In the genomic region with DNA sequence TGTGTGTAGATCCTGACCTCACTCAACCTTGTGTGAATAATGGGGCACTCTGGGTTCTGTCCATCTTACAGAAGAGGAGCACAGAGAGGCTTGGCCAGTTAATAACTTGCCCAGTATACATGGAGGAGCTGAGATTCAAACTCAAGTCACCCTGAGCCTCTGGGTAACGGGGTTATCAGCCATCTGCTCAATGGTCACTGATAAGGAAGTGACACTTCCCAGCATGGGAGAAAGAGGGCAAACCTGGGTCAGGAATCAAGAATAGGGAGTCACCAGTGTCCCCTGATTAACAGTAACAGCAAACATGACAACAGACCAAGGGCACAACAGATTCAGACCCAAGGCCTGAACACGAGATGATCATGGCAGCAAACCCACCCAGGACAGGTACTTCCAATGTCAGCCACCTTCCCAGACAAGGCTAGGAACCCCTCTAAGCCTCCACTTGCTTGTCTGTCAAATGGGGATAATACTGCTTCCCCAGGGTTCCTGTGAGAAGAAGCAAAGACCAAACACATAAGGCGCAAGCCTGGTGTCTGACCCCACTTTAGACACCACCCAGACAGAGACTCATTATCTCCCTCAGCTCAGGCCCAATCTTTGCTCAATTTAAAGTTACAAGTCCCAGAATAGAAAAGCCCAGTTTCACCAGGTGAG, we compare ENCODE assay signal across 16 cellular contexts. TPM values are rescaled to one million over a fixed set of nuclear protein-coding genes. Genes with fewer than 3 reads are reported as not detected.
A peak's percentile ranks its signal among the peaks of the same experiment; 100 is the strongest.
DNase-seq lines count a peak whose midpoint lies in the region; ATAC-seq and TF ChIP-seq lines count a peak whose summit lies in the region.
"Had no signal": no experiment of that assay in that cellular context is flagged by ENCODE, and none has a peak within 500 bp of the region (broad histone marks: within the 10 kb centered on the region; RNA-seq: fewer than 3 reads in every experiment).

No MANE protein-coding gene starts in this region.

- intact Hi-C loops in left ventricle myocardium inferior (cut with micrococcal nuclease) = no loop called here
- intact Hi-C loops in colonic mucosa (cut with DNase I) = no loop called here
- intact Hi-C loops in ovary (cut with DNase I) = loop anchor here in 1 of 4 donors (5.0 kb wide), 1 partner anchor 33 kb away; no protein-coding TSS in a partner anchor

- H3K27ac ChIP-seq in left ventricle myocardium inferior (replicated peaks) (peak overlapping the region; percentile 93), right atrium auricular region (peak overlapping the region in 1 of 2 donors; percentile 76), colonic mucosa (peak overlapping the region; percentile 78), ovary (no peak overlapping the region)
- H3K27ac ChIP-seq: neutrophil had no signal

- peaks cover 14% of the 10 kb centered on the region for H3K27me3 Mint-ChIP-seq in nephron (ENCODE audit: low read depth)

- peak overlapping the region in 2 of 3 experiments; percentile 21 to 80 for H3K27ac Mint-ChIP-seq in nephron
- H3K27ac Mint-ChIP-seq: T-helper 1 cell treated with Interleukin-12 subunit alpha and Interleukin-12 subunit beta and Interleukin-4 antibody, amounts not matched to agents 30 μg/mL and 1 μg/mL, for 36 hours had no signal

- no peaks in the 10 kb centered on the region for H3K36me3 Mint-ChIP-seq in nephron (ENCODE audit: low read depth)

- H3K27me3 ChIP-seq in left ventricle myocardium inferior (ENCODE audit: low read depth) = no peaks in the 10 kb centered on the region
- no peaks in the 10 kb centered on the region for H3K27me3 ChIP-seq in right atrium auricular region
- no peaks in the 10 kb centered on the region for H3K27me3 ChIP-seq in colonic mucosa
- H3K27me3 ChIP-seq in ovary = no peaks in the 10 kb centered on the region

- H3K9me3 ChIP-seq in left ventricle myocardium inferior (replicated peaks) (no peaks in the 10 kb centered on the region), right atrium auricular region (no peaks in the 10 kb centered on the region), colonic mucosa (no peaks in the 10 kb centered on the region), ovary (no peaks in the 10 kb centered on the region)
- H3K9me3 ChIP-seq: neutrophil had no signal

- no peak overlapping the region for H3K4me3 ChIP-seq in left ventricle myocardium inferior
- H3K4me3 ChIP-seq in right atrium auricular region = no peak overlapping the region
- H3K4me3 ChIP-seq in colonic mucosa = no peak overlapping the region
- no peak overlapping the region for H3K4me3 ChIP-seq in ovary

- H3K36me3 ChIP-seq in left ventricle myocardium inferior = no peaks in the 10 kb centered on the region
- no peaks in the 10 kb centered on the region for H3K36me3 ChIP-seq in right atrium auricular region
- H3K36me3 ChIP-seq in colonic mucosa = no peaks in the 10 kb centered on the region
- no peaks in the 10 kb centered on the region for H3K36me3 ChIP-seq in ovary
- H3K36me3 ChIP-seq: neutrophil had no signal

- H3K4me1 ChIP-seq in left ventricle myocardium inferior = peaks cover 93% of the 10 kb centered on the region
- peaks cover 2 to 85% of the 10 kb centered on the region in 2 donors for H3K4me1 ChIP-seq in right atrium auricular region
- peaks cover 37% of the 10 kb centered on the region for H3K4me1 ChIP-seq in colonic mucosa
- H3K4me1 ChIP-seq in ovary (ENCODE audit: insufficient read depth) = peaks cover 27% of the 10 kb centered on the region

- ATAC-seq in HG02870 (IDR thresholded peaks at IDR 0.05; ENCODE audit: unreplicated experiment) = no peak
- ATAC-seq in GM21390 (IDR thresholded peaks at IDR 0.05; ENCODE audit: unreplicated experiment) = no peak
- ATAC-seq: stimulated activated naive CD8-positive, alpha-beta T cell treated with anti-CD3 and anti-CD28 coated beads, Interleukin-15, Interleukin-2, amounts not matched to agents 100 U/mL and 50 U/mL, for 24 hours had no signal

- peak overlapping the region; percentile 68 to 89 (median 88) for H3K4me3 Mint-ChIP-seq in nephron
- H3K4me3 Mint-ChIP-seq: T-helper 1 cell treated with Interleukin-12 subunit alpha and Interleukin-12 subunit beta and Interleukin-4 antibody, amounts not matched to agents 30 μg/mL and 1 μg/mL, for 36 hours had no signal

- peak overlapping the region; percentile 13 to 86 for H3K9ac ChIP-seq in colonic mucosa (ENCODE audit: low read depth in 2 of 2, low read length in 2 of 2)

- no peaks in the 10 kb centered on the region for H3K9me3 Mint-ChIP-seq in nephron
- H3K9me3 Mint-ChIP-seq: T-helper 1 cell treated with Interleukin-12 subunit alpha and Interleukin-12 subunit beta and Interleukin-4 antibody, amounts not matched to agents 30 μg/mL and 1 μg/mL, for 36 hours had no signal

- no peak for TF ChIP-seq EP300 in ovary (IDR thresholded peaks at IDR 0.05)

- TF ChIP-seq CTCF in left ventricle myocardium inferior (IDR thresholded peaks at IDR 0.05; ENCODE audit: borderline replicate concordance) = no peak
- no peak for TF ChIP-seq CTCF in right atrium auricular region (IDR thresholded peaks at IDR 0.05)
- no peak for TF ChIP-seq CTCF in colonic mucosa (IDR thresholded peaks at IDR 0.05)
- no peak for TF ChIP-seq CTCF in nephron (IDR thresholded peaks at IDR 0.05; ENCODE audit: unreplicated experiment in 3 of 3)
- no peak for TF ChIP-seq CTCF in ovary (IDR thresholded peaks at IDR 0.05)

- WGBS in ovary, 3 donors = 91 to 93% (median 93%) methylated on average over 3 of the region's 3 CpGs

- peaks cover 48% of the 10 kb centered on the region for H3K4me1 Mint-ChIP-seq in nephron

- DNase-seq in left ventricle myocardium inferior = no peak
- no peak for DNase-seq in right atrium auricular region (ENCODE audit: low spot score)
- DNase-seq in colonic mucosa = no peak
- DNase-seq in NCI-H1694 (lab: John Stamatoyannopoulos, UW) = no peak
- no peak for DNase-seq in ovary
- DNase-seq: activated CD4-positive, alpha-beta T cell treated with anti-CD3 and anti-CD28 coated beads for 4 hours; activated CD8-positive, alpha-beta memory T cell treated with anti-CD3 and anti-CD28 coated beads, Interleukin-2, amount 50 U/mL, for 48 hours; activated naive CD4-positive, alpha-beta T cell treated with Interleukin-2 at 50 U/mL for 16 hours; NCI-H1930; NCI-H524 treated with DMSO at 0.1 percent for 48 hours; stimulated activated naive CD8-positive, alpha-beta T cell treated with anti-CD3 and anti-CD28 coated beads, Interleukin-15, Interleukin-2, amounts not matched to agents 100 U/mL and 50 U/mL, for 24 hours had no signal

- TF ChIP-seq POLR2A in ovary (IDR thresholded peaks at IDR 0.05) = no peak

RNA-seq across cellular contexts. Expression of gene CCDC85C, which starts 3.6 kb away (rescaled TPM):
- total RNA-seq in left ventricle myocardium inferior (41.0 TPM), right atrium auricular region (10 to 100 TPM; 17.1 to 17.7 TPM), colonic mucosa (10 to 100 TPM; 54.0 to 73.4 TPM), ovary (10 to 100 TPM in 5 of 7 donors, 1 to 10 TPM in 2; 2.1 to 28.4 (median 13.2) TPM)
- 1 to 10 TPM; 3.2 to 6.7 TPM for polyA plus RNA-seq in ovary

RNA-seq across cellular contexts. Expression of gene HHIPL1, which starts 44.6 kb away (rescaled TPM):
- 1.2 TPM for total RNA-seq in left ventricle myocardium inferior
- total RNA-seq in right atrium auricular region = 1 to 10 TPM; 1.8 to 2.4 TPM
- under 1 TPM; 0.44 to 0.93 TPM for total RNA-seq in colonic mucosa
- total RNA-seq in ovary = 1 to 10 TPM in 6 of 7 donors, under 1 TPM in 1; 0.48 to 3.8 (median 2.4) TPM
- 1 to 10 TPM in 1 of 2 donors, under 1 TPM in 1; 0.82 to 1.2 TPM for polyA plus RNA-seq in ovary

Comparison
In these comparisons a context has a peak if more than half of its experiments do, and no peak if none do; other contexts are left out.
1. H3K27ac ChIP-seq: peak in left ventricle myocardium inferior (single experiment) and colonic mucosa (single experiment); none in ovary (0 of 2).